10 cellular contexts compared by ENCODE assay signal in genomic region chr5:95924720-95925119, GRCh38. TPM values are rescaled to one million over a fixed set of nuclear protein-coding genes. Genes with fewer than 3 reads are reported as not detected.
DNase-seq lines count a peak whose midpoint lies in the region; ATAC-seq and TF ChIP-seq lines count a peak whose summit lies in the region.
"Had no signal": no experiment of that assay in that cellular context is flagged by ENCODE, and none has a peak within 500 bp of the region (broad histone marks: within the 10 kb centered on the region; RNA-seq: fewer than 3 reads in every experiment).

No MANE protein-coding gene starts in this region.

- H4K91ac ChIP-seq in neuronal stem cell (ENCODE audit: low read depth, low read length, poor library complexity): no peak overlapping the region

- H3K4me1 ChIP-seq in lung (ENCODE audit: control insufficient read depth in 2 of 2, insufficient read depth in 2 of 2, low read length in 2 of 2) (peaks cover 0 to 3% of the 10 kb centered on the region in 2 donors), neuronal stem cell (ENCODE audit: control insufficient read depth in 2 of 2, insufficient read depth in 1 of 2, low read depth in 1 of 2, low read length in 2 of 2) (peaks cover 0 to 9% of the 10 kb centered on the region in 2 donors)

- H2BK12ac ChIP-seq in neuronal stem cell (ENCODE audit: low read length): no peak overlapping the region

- no peak overlapping the region for H2BK5ac ChIP-seq in neuronal stem cell (ENCODE audit: low read length)

- no peak overlapping the region for H3K4me3 ChIP-seq in lung
- H3K4me3 ChIP-seq in neuronal stem cell (ENCODE audit: low read length in 2 of 2): no peak overlapping the region

- no peak overlapping the region for H4K8ac ChIP-seq in neuronal stem cell (ENCODE audit: low read depth, low read length)

- no peaks in the 10 kb centered on the region for H3K79me1 ChIP-seq in neuronal stem cell (ENCODE audit: low read depth, low read length)

- H2AK5ac ChIP-seq in neuronal stem cell (ENCODE audit: low read depth, low read length): no peak overlapping the region

- DNase-seq in EH (ENCODE audit: low read depth): peak; percentile 37
- peak; percentile 80 for DNase-seq in SKM-1 (lab: John Stamatoyannopoulos, UW; ENCODE audit: unreplicated experiment)
- no peak for DNase-seq in lung (ENCODE audit: low spot score)
- no peak for DNase-seq in neuronal stem cell (ENCODE audit: low spot score)
- no peak for DNase-seq in activated CD8-positive, alpha-beta memory T cell treated with anti-CD3 and anti-CD28 coated beads, Interleukin-2, amount 50 U/mL, for 48 hours
- DNase-seq: activated CD4-positive, alpha-beta T cell treated with anti-CD3 and anti-CD28 coated beads for 36 hours; cerebellar nuclear complex had no signal

- no peak overlapping the region for H3K9ac ChIP-seq in neuronal stem cell (ENCODE audit: low read depth, low read length, poor library complexity)

- no peak for TF ChIP-seq CTCF in lung (IDR thresholded peaks at IDR 0.05; ENCODE audit: control extremely low read depth, extremely low read depth)

- no peak overlapping the region for H2AFZ ChIP-seq in neuronal stem cell (ENCODE audit: low read length)

- no peak overlapping the region for H3K4me2 ChIP-seq in neuronal stem cell (ENCODE audit: insufficient read depth, low read length, poor library complexity, severe bottlenecking)

- WGBS in lung, 2 donors: 5 to 35% methylated on average over 3 of the region's 3 CpGs
- WGBS in neuronal stem cell (ENCODE audit: extremely low coverage in 2 of 2, insufficient read length in 2 of 2, insufficient replicate concordance in 1 of 2), 2 donors: no CpG with 5 or more reads among the region's 3 CpGs

- H3K18ac ChIP-seq in neuronal stem cell (ENCODE audit: low read length): no peak overlapping the region

- H2BK120ac ChIP-seq in neuronal stem cell (ENCODE audit: low read depth, low read length): no peak overlapping the region

- H3K27me3 ChIP-seq in lung (ENCODE audit: control insufficient read depth, insufficient read depth) (no peaks in the 10 kb centered on the region), neuronal stem cell (ENCODE audit: control insufficient read depth in 3 of 3, insufficient read depth in 3 of 3, low read depth in 1 of 3, low read length in 3 of 3) (no peaks in the 10 kb centered on the region)

- H2BK15ac ChIP-seq in neuronal stem cell (ENCODE audit: low read length): no peak overlapping the region

- no peak overlapping the region for H3K4ac ChIP-seq in neuronal stem cell (ENCODE audit: low read length)

- H3K36me3 ChIP-seq in lung (ENCODE audit: control insufficient read depth in 2 of 2, insufficient read depth in 2 of 2, low read length in 2 of 2): peaks cover 0 to 6% of the 10 kb centered on the region in 2 donors
- no peaks in the 10 kb centered on the region for H3K36me3 ChIP-seq in neuronal stem cell (replicated peaks in 1 of 2; ENCODE audit: control insufficient read depth in 2 of 2, insufficient read depth in 2 of 2, low read length in 2 of 2)

- peaks cover 0 to 2% of the 10 kb centered on the region in 2 donors for H3K9me3 ChIP-seq in lung (ENCODE audit: control insufficient read depth in 2 of 2, insufficient read depth in 1 of 2, low read length in 1 of 2)
- no peaks in the 10 kb centered on the region for H3K9me3 ChIP-seq in neuronal stem cell (replicated peaks in 1 of 2; ENCODE audit: control insufficient read depth in 2 of 2, insufficient read depth in 1 of 2, low read depth in 1 of 2, low read length in 2 of 2)

- H3K23ac ChIP-seq in neuronal stem cell (ENCODE audit: low read depth, low read length, poor library complexity): no peak overlapping the region

- no peak overlapping the region for H3K14ac ChIP-seq in neuronal stem cell (ENCODE audit: low read length)

- ATAC-seq in HG02973 (IDR thresholded peaks at IDR 0.05; ENCODE audit: unreplicated experiment) (peak; percentile 28), lung (ENCODE audit: insufficient read depth, low FRiP score) (peak; percentile 66), HG02588 (IDR thresholded peaks at IDR 0.05; ENCODE audit: unreplicated experiment) (no peak), GM21360 (IDR thresholded peaks at IDR 0.05; ENCODE audit: unreplicated experiment) (no peak)
- ATAC-seq: activated CD4-positive, alpha-beta T cell treated with anti-CD3 and anti-CD28 coated beads for 36 hours had no signal

- H3K27ac ChIP-seq in lung (ENCODE audit: low read depth in 1 of 2, low read length in 1 of 2) (no peak overlapping the region), neuronal stem cell (replicated peaks; ENCODE audit: low read length) (no peak overlapping the region)

RNA-seq across cellular contexts. Expression of gene ELL2, which starts 36.9 kb away (rescaled TPM):
- total RNA-seq in lung: 10 to 100 TPM; 67.5 to 79.6 TPM
- polyA plus RNA-seq in lung: 10 to 100 TPM; 12.3 to 30.6 TPM
- 5.8 TPM for polyA plus RNA-seq in neuronal stem cell (2013, experiment 1 of 2)
- 6.5 TPM for polyA plus RNA-seq in neuronal stem cell (2013, experiment 2 of 2)

Comparison
In these comparisons a context has a peak if more than half of its experiments do, and no peak if none do; other contexts are left out.
1. DNase-seq: peak in EH (single experiment) and SKM-1 (single experiment); none in lung (single experiment), neuronal stem cell (single experiment) and activated CD8-positive, alpha-beta memory T cell treated with anti-CD3 and anti-CD28 coated beads, Interleukin-2, amount 50 U/mL, for 48 hours (single experiment).
2. ATAC-seq: peak in HG02973 (single experiment) and lung (single experiment); none in HG02588 (single experiment) and GM21360 (single experiment).